ENCODE assay signal across 1 cellular context in genomic region chr17:4939554-4939803, GRCh38.
TF ChIP-seq lines count a peak whose summit lies in the region.

No MANE protein-coding gene starts in this region.

TF ChIP-seq in WTC11, 78 proteins besides CTCF, POLR2A, EP300 and RAD21 (continued from another document):
- no peak for TF ChIP-seq STAT6 (CRISPR knock-in tag; conservative IDR thresholded peaks at IDR 0.05; ENCODE audit: low read depth)
- TF ChIP-seq ZNF396 (CRISPR knock-in tag; IDR thresholded peaks at IDR 0.05; ENCODE audit: borderline replicate concordance), result no peak
- TF ChIP-seq OVOL2 (CRISPR knock-in tag; IDR thresholded peaks at IDR 0.05; ENCODE audit: borderline replicate concordance), result no peak
- TF ChIP-seq NR2C2 (CRISPR knock-in tag; IDR thresholded peaks at IDR 0.05), result no peak
- TF ChIP-seq FOXP4 (CRISPR knock-in tag; IDR thresholded peaks at IDR 0.05), result 0 out of 2 replicates have a peak, but pooled peaks have one; percentile 18
- no peak for TF ChIP-seq ZNF121 (CRISPR knock-in tag; IDR thresholded peaks at IDR 0.05)
- TF ChIP-seq ZNF263 (CRISPR knock-in tag; IDR thresholded peaks at IDR 0.05; ENCODE audit: low read depth), result no peak
- TF ChIP-seq RORB (CRISPR knock-in tag; IDR thresholded peaks at IDR 0.05), result no peak
- TF ChIP-seq MXD4 (CRISPR knock-in tag; IDR thresholded peaks at IDR 0.05; ENCODE audit: borderline replicate concordance), result no peak
- TF ChIP-seq ARID4B (CRISPR knock-in tag; IDR thresholded peaks at IDR 0.05; ENCODE audit: borderline replicate concordance), result 0 out of 2 replicates have a peak, but pooled peaks have one; percentile 33
- no peak for TF ChIP-seq ZSCAN18 (CRISPR knock-in tag; IDR thresholded peaks at IDR 0.05)
- TF ChIP-seq FOXP1 (CRISPR knock-in tag; IDR thresholded peaks at IDR 0.05; ENCODE audit: borderline replicate concordance), result no peak
- TF ChIP-seq ELF4 (CRISPR knock-in tag; IDR thresholded peaks at IDR 0.05; ENCODE audit: low read depth), result no peak
- no peak for TF ChIP-seq ZNF532 (CRISPR knock-in tag; IDR thresholded peaks at IDR 0.05; ENCODE audit: borderline replicate concordance)
- no peak for TF ChIP-seq JAZF1 (CRISPR knock-in tag; IDR thresholded peaks at IDR 0.05)
- no peak for TF ChIP-seq ATF6 (CRISPR knock-in tag; IDR thresholded peaks at IDR 0.05)
- TF ChIP-seq GRHL2 (CRISPR knock-in tag; IDR thresholded peaks at IDR 0.05; ENCODE audit: insufficient replicate concordance, severe bottlenecking), result no peak
- 0 out of 2 replicates have a peak, but pooled peaks have one; percentile 18 for TF ChIP-seq JUN (CRISPR knock-in tag; IDR thresholded peaks at IDR 0.05)
